In genomic region chr7:43558071-43558470, GRCh38 we compare ENCODE assay signal across 20 cellular contexts.
"Had no signal": no experiment of that assay in that cellular context is flagged by ENCODE, and none has a peak within 500 bp of the region (broad histone marks: within the 10 kb centered on the region; RNA-seq: fewer than 3 reads in every experiment).

No MANE protein-coding gene starts in this region.

- ATAC-seq: effector memory CD8-positive, alpha-beta T cell; gastroesophageal sphincter; mucosa of descending colon; naive thymus-derived CD8-positive, alpha-beta T cell; psoas muscle; right lobe of liver; stimulated activated effector memory CD8-positive, alpha-beta T cell treated with anti-CD3 and anti-CD28 coated beads, Interleukin-12 subunit alpha, Interleukin-12 subunit beta, amount 100 ng/mL, for 72 hours; stimulated activated naive CD8-positive, alpha-beta T cell treated with anti-CD3 and anti-CD28 coated beads, Interleukin-15, Interleukin-2, amounts not matched to agents 100 U/mL and 50 U/mL, for 24 hours; upper lobe of right lung had no signal

- H3K27ac ChIP-seq: epithelial cell of prostate, esophagus squamous epithelium, gastroesophageal sphincter, neutrophil, psoas muscle, right lobe of liver, suprapubic skin, thyroid gland, upper lobe of right lung had no signal

- DNase-seq: effector memory CD8-positive, alpha-beta T cell; esophagus squamous epithelium; foreskin fibroblast; kidney glomerular epithelial cell; mucosa of descending colon; naive thymus-derived CD8-positive, alpha-beta T cell; psoas muscle; retina; right lobe of liver; stimulated activated CD4-positive, alpha-beta T cell treated with anti-CD3 and anti-CD28 coated beads, Interleukin-4, amount 100 ng/mL, for 1 hour; stimulated activated CD8-positive, alpha-beta memory T cell treated with anti-CD3 and anti-CD28 coated beads, Interleukin-4, amount 100 ng/mL, for 48 hours; stimulated activated naive CD8-positive, alpha-beta T cell treated with anti-CD3 and anti-CD28 coated beads, Interleukin-15, Interleukin-2, amounts not matched to agents 100 U/mL and 50 U/mL, for 24 hours; thyroid gland; upper lobe of right lung had no signal

- H3K36me3 ChIP-seq: esophagus squamous epithelium, gastroesophageal sphincter, neutrophil, right lobe of liver, suprapubic skin, thyroid gland, upper lobe of right lung had no signal

- H3K4me3 ChIP-seq: esophagus squamous epithelium, gastroesophageal sphincter, mucosa of descending colon, psoas muscle, right lobe of liver, suprapubic skin, thyroid gland, upper lobe of right lung had no signal

- H3K9me3 Mint-ChIP-seq: dendritic cell treated with granulocyte-macrophage colony-stimulating factor and Interleukin-4, amounts not matched to agents 40 ng/mL and 50 ng/mL, for 4 days; effector memory CD8-positive, alpha-beta T cell; naive thymus-derived CD8-positive, alpha-beta T cell; stimulated activated effector memory CD8-positive, alpha-beta T cell treated with anti-CD3 and anti-CD28 coated beads, Interleukin-12 subunit alpha, Interleukin-12 subunit beta, amount 100 ng/mL, for 72 hours had no signal

- H3K4me1 ChIP-seq: gastroesophageal sphincter, psoas muscle, suprapubic skin, thyroid gland had no signal

- H3K9me3 ChIP-seq: esophagus squamous epithelium, gastroesophageal sphincter, mucosa of descending colon, neutrophil, psoas muscle, right lobe of liver, suprapubic skin, thyroid gland, upper lobe of right lung had no signal

- H3K36me3 Mint-ChIP-seq: stimulated activated effector memory CD8-positive, alpha-beta T cell treated with anti-CD3 and anti-CD28 coated beads, Interleukin-12 subunit alpha, Interleukin-12 subunit beta, amount 100 ng/mL, for 72 hours had no signal

- H3K27me3 ChIP-seq: gastroesophageal sphincter, neutrophil, right lobe of liver, suprapubic skin, thyroid gland, upper lobe of right lung had no signal

- H3K27ac Mint-ChIP-seq: dendritic cell treated with granulocyte-macrophage colony-stimulating factor and Interleukin-4, amounts not matched to agents 40 ng/mL and 50 ng/mL, for 4 days; effector memory CD8-positive, alpha-beta T cell; stimulated activated effector memory CD8-positive, alpha-beta T cell treated with anti-CD3 and anti-CD28 coated beads, Interleukin-12 subunit alpha, Interleukin-12 subunit beta, amount 100 ng/mL, for 72 hours had no signal

- H3K4me3 Mint-ChIP-seq: dendritic cell treated with granulocyte-macrophage colony-stimulating factor and Interleukin-4, amounts not matched to agents 40 ng/mL and 50 ng/mL, for 4 days; effector memory CD8-positive, alpha-beta T cell; naive thymus-derived CD8-positive, alpha-beta T cell; stimulated activated effector memory CD8-positive, alpha-beta T cell treated with anti-CD3 and anti-CD28 coated beads, Interleukin-12 subunit alpha, Interleukin-12 subunit beta, amount 100 ng/mL, for 72 hours had no signal
